8 cellular contexts compared by ENCODE assay signal in the genomic region with DNA sequence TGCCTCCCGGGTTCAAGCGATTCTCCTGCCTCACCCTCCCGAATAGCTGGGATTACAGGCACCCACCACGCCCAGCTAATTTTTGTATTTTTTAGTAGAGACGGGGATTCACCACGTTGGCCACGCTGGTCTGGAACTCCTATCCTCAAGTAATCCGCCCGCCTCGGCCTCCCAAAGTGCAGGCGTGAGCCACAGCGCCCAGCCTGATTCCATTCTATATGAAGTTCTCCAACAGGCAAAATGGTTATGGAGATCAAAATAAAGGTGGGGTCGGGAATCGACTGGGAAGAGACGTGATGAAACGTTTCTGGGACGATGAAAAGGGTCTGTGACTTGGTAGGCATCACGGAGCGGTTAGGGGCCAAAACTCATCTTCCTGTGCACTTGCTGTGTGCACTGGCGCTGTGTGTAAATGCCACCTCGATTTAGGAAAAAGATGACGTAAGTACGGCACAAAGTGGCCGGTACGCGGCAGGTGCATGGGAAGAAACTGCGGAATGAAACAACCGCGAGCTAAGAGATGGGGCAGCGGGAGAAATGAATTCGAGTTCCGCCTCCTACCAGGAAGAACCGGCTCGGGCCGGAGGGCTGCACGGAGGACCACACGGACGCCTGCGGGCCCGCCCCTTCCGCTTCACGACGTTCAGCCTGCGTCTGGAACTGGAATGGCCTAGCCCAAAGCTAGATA. TPM values are rescaled to one million over a fixed set of nuclear protein-coding genes. Genes with fewer than 3 reads are reported as not detected.
DNase-seq lines count a peak whose midpoint lies in the region; ATAC-seq and TF ChIP-seq lines count a peak whose summit lies in the region.

No MANE protein-coding gene starts in this region.

- H3K4me1 Mint-ChIP-seq in activated CD4-positive, alpha-beta T cell treated with anti-CD3 and anti-CD28 coated beads, Interleukin-2, amount 10 ng/mL, durations not matched to agents 24 days and 14 days = peaks cover 28% of the 10 kb centered on the region

- peak overlapping the region; percentile 91 for H3K4me3 ChIP-seq in coronary artery

- intact Hi-C loops in activated CD4-positive, alpha-beta T cell treated with anti-CD3 and anti-CD28 coated beads, Interleukin-2, amount 10 ng/mL, durations not matched to agents 24 days and 14 days (cut with micrococcal nuclease) = loop anchor here (1.0 to 10.0 kb wide), 12 partner anchors 35 to 469 kb away; partner anchors contain the start of genes ATP1B2, CHD3, CNTROB and CTDNEP1

- ATAC-seq in GM18873 (IDR thresholded peaks at IDR 0.05; ENCODE audit: low FRiP score, unreplicated experiment) = peak; percentile 44
- peak; percentile 58 for ATAC-seq in HG03175 (IDR thresholded peaks at IDR 0.05; ENCODE audit: unreplicated experiment)
- ATAC-seq in left lobe of liver = peak; percentile 76

- no peaks in the 10 kb centered on the region for H3K9me3 Mint-ChIP-seq in activated CD4-positive, alpha-beta T cell treated with anti-CD3 and anti-CD28 coated beads, Interleukin-2, amount 10 ng/mL, durations not matched to agents 24 days and 14 days

- H3K27ac ChIP-seq in coronary artery = peak overlapping the region; percentile 95 to 96

- DNase-seq in AG08395 (ENCODE audit: low spot score) (peak; percentile 91), NCI-H446 treated with DMSO at 0.1 percent for 48 hours (lab: John Stamatoyannopoulos, UW) (peak; percentile 77), coronary artery (ENCODE audit: low spot score) (peak; percentile 94), left lobe of liver (ENCODE audit: low spot score) (peak; percentile 94)
- peak; percentile 97 for DNase-seq in activated CD4-positive, alpha-beta T cell treated with anti-CD3 and anti-CD28 coated beads, Interleukin-2, amount 10 ng/mL, durations not matched to agents 24 days and 14 days
- peak; percentile 89 to 90 for DNase-seq in stimulated activated CD4-positive, alpha-beta T cell treated with anti-CD3 and anti-CD28 coated beads, Interleukin-2, amount 100 ng/mL, for 24 hours

- TF ChIP-seq CTCF in coronary artery (IDR thresholded peaks at IDR 0.05) = no peak

- peak overlapping the region; percentile 93 for H3K4me3 Mint-ChIP-seq in activated CD4-positive, alpha-beta T cell treated with anti-CD3 and anti-CD28 coated beads, Interleukin-2, amount 10 ng/mL, durations not matched to agents 24 days and 14 days

- H3K36me3 Mint-ChIP-seq in activated CD4-positive, alpha-beta T cell treated with anti-CD3 and anti-CD28 coated beads, Interleukin-2, amount 10 ng/mL, durations not matched to agents 24 days and 14 days (ENCODE audit: low read depth) = peaks cover 32% of the 10 kb centered on the region

- H3K27me3 Mint-ChIP-seq in activated CD4-positive, alpha-beta T cell treated with anti-CD3 and anti-CD28 coated beads, Interleukin-2, amount 10 ng/mL, durations not matched to agents 24 days and 14 days = no peaks in the 10 kb centered on the region

- H3K27ac Mint-ChIP-seq in activated CD4-positive, alpha-beta T cell treated with anti-CD3 and anti-CD28 coated beads, Interleukin-2, amount 10 ng/mL, durations not matched to agents 24 days and 14 days = peak overlapping the region; percentile 97

RNA-seq across cellular contexts. Expression of gene TP53, which starts 1.6 kb away (rescaled TPM):
- total RNA-seq in activated CD4-positive, alpha-beta T cell treated with anti-CD3 and anti-CD28 coated beads, Interleukin-2, amount 10 ng/mL, durations not matched to agents 24 days and 14 days = 177 and 178 TPM in 2 replicates
- 13.6 TPM for total RNA-seq in left lobe of liver

RNA-seq across cellular contexts. Expression of gene WRAP53, which starts 2.6 kb away (rescaled TPM):
- 33.8 and 35.0 TPM in 2 replicates for total RNA-seq in activated CD4-positive, alpha-beta T cell treated with anti-CD3 and anti-CD28 coated beads, Interleukin-2, amount 10 ng/mL, durations not matched to agents 24 days and 14 days
- total RNA-seq in left lobe of liver = 4.9 TPM

RNA-seq across cellular contexts. Expression of gene EFNB3, which starts 19.3 kb away (rescaled TPM):
- total RNA-seq in activated CD4-positive, alpha-beta T cell treated with anti-CD3 and anti-CD28 coated beads, Interleukin-2, amount 10 ng/mL, durations not matched to agents 24 days and 14 days = 0.05 TPM in 1 of 2 replicates, not detected in the other
- total RNA-seq in left lobe of liver = 0.63 TPM

RNA-seq across cellular contexts. Expression of gene DNAH2, which starts 31.9 kb away (rescaled TPM):
- total RNA-seq in activated CD4-positive, alpha-beta T cell treated with anti-CD3 and anti-CD28 coated beads, Interleukin-2, amount 10 ng/mL, durations not matched to agents 24 days and 14 days = not detected in 2 replicates
- total RNA-seq in left lobe of liver = 0.15 TPM

RNA-seq across cellular contexts. Expression of gene ATP1B2, which starts 35.0 kb away (rescaled TPM):
- 0.14 and 0.37 TPM in 2 replicates for total RNA-seq in activated CD4-positive, alpha-beta T cell treated with anti-CD3 and anti-CD28 coated beads, Interleukin-2, amount 10 ng/mL, durations not matched to agents 24 days and 14 days
- total RNA-seq in left lobe of liver = 1.3 TPM

Comparison
In these comparisons a context has a peak if more than half of its experiments do, and no peak if none do; other contexts are left out.
1. Peak in every context shown above with its lines: DNase-seq, ATAC-seq, H3K4me3 ChIP-seq and H3K27ac ChIP-seq.
2. RNA of gene TP53, which starts 1.6 kb away (total RNA-seq): 177 to 178 TPM in activated CD4-positive, alpha-beta T cell treated with anti-CD3 and anti-CD28 coated beads, Interleukin-2, amount 10 ng/mL, durations not matched to agents 24 days and 14 days; 13.6 TPM in left lobe of liver (single experiment); every median in the first group is over 10 times any median in the second.